In genomic region chr2:235537186-235537585, GRCh38 we compare ENCODE assay signal across 21 cellular contexts.
"Had no signal": no experiment of that assay in that cellular context is flagged by ENCODE, and none has a peak within 500 bp of the region (broad histone marks: within the 10 kb centered on the region; RNA-seq: fewer than 3 reads in every experiment).

No MANE protein-coding gene starts in this region.

- DNase-seq: activated CD4-positive, alpha-beta T cell treated with anti-CD3 and anti-CD28 coated beads for 1 hour; activated naive CD4-positive, alpha-beta T cell treated with anti-CD3 and anti-CD28 coated beads for 36 hours; activated T-cell treated with anti-CD3 and anti-CD28 coated beads, Interleukin-2, amount 50 U/mL, for 24 hours; effector CD8-positive, alpha-beta T cell; erythroblast; foreskin fibroblast; heart right ventricle; islet precursor cell; mesendoderm; naive B cell; stimulated activated CD4-positive, alpha-beta T cell treated with anti-CD3 and anti-CD28 coated beads, Interleukin-4, amount 100 ng/mL, for 4 hours; stimulated activated naive CD8-positive, alpha-beta T cell treated with anti-CD3 and anti-CD28 coated beads, Interleukin-15, Interleukin-2, amounts not matched to agents 100 U/mL and 50 U/mL, for 24 hours; T-cell; WERI-Rb-1 had no signal

- H3K9me3 Mint-ChIP-seq: activated naive CD4-positive, alpha-beta T cell treated with anti-CD3 and anti-CD28 coated beads for 36 hours; activated T-cell treated with anti-CD3 and anti-CD28 coated beads, Interleukin-2, amount 50 U/mL, for 24 hours; activated T-helper 17 cell treated with anti-CD3 and anti-CD28 coated beads, Interleukin-2, amount 50 U/mL, for 72 hours; dendritic cell treated with granulocyte-macrophage colony-stimulating factor and Interleukin-4, amounts not matched to agents 40 ng/mL and 50 ng/mL, for 4 days; neural crest cell; T-cell; T-helper 2 cell treated with Interferon-gamma antibody and Interleukin-4, amounts not matched to agents 5 μg/mL and 100 μg/mL, for 36 hours had no signal

- H3K36me3 ChIP-seq: cardiac muscle cell, heart right ventricle, lower lobe of right lung, WERI-Rb-1 had no signal

- H3K27me3 Mint-ChIP-seq: progenitor cell of endocrine pancreas had no signal

- H3K27me3 ChIP-seq: cardiac muscle cell, heart right ventricle had no signal

- H3K27ac ChIP-seq: cardiac muscle cell, heart right ventricle, lower lobe of right lung, WERI-Rb-1 had no signal

- H3K36me3 Mint-ChIP-seq: naive B cell, T-cell had no signal

- H3K9me3 ChIP-seq: heart right ventricle, lower lobe of right lung had no signal

- H3K4me1 Mint-ChIP-seq: activated T-helper 17 cell treated with anti-CD3 and anti-CD28 coated beads, Interleukin-2, amount 50 U/mL, for 72 hours; naive B cell had no signal

- H3K4me3 Mint-ChIP-seq: activated naive CD4-positive, alpha-beta T cell treated with anti-CD3 and anti-CD28 coated beads for 36 hours; activated T-cell treated with anti-CD3 and anti-CD28 coated beads, Interleukin-2, amount 50 U/mL, for 24 hours; activated T-helper 17 cell treated with anti-CD3 and anti-CD28 coated beads, Interleukin-2, amount 50 U/mL, for 72 hours; dendritic cell treated with granulocyte-macrophage colony-stimulating factor and Interleukin-4, amounts not matched to agents 40 ng/mL and 50 ng/mL, for 4 days; naive B cell; neural crest cell; T-cell; T-helper 2 cell treated with Interferon-gamma antibody and Interleukin-4, amounts not matched to agents 5 μg/mL and 100 μg/mL, for 36 hours had no signal

- H3K27ac Mint-ChIP-seq: activated naive CD4-positive, alpha-beta T cell treated with anti-CD3 and anti-CD28 coated beads for 36 hours; activated T-cell treated with anti-CD3 and anti-CD28 coated beads, Interleukin-2, amount 50 U/mL, for 24 hours; activated T-helper 17 cell treated with anti-CD3 and anti-CD28 coated beads, Interleukin-2, amount 50 U/mL, for 72 hours; dendritic cell treated with granulocyte-macrophage colony-stimulating factor and Interleukin-4, amounts not matched to agents 40 ng/mL and 50 ng/mL, for 4 days; naive B cell; T-cell; T-helper 2 cell treated with Interferon-gamma antibody and Interleukin-4, amounts not matched to agents 5 μg/mL and 100 μg/mL, for 36 hours had no signal

- H3K4me3 ChIP-seq: cardiac muscle cell, heart right ventricle, lower lobe of right lung had no signal

- ATAC-seq: activated T-helper 17 cell treated with anti-CD3 and anti-CD28 coated beads, Interleukin-2, amount 50 U/mL, for 72 hours; heart right ventricle; lower lobe of right lung; stimulated activated naive CD8-positive, alpha-beta T cell treated with anti-CD3 and anti-CD28 coated beads, Interleukin-15, Interleukin-2, amounts not matched to agents 100 U/mL and 50 U/mL, for 24 hours; T-cell had no signal
